8 cellular contexts compared by ENCODE assay signal in the genomic region with DNA sequence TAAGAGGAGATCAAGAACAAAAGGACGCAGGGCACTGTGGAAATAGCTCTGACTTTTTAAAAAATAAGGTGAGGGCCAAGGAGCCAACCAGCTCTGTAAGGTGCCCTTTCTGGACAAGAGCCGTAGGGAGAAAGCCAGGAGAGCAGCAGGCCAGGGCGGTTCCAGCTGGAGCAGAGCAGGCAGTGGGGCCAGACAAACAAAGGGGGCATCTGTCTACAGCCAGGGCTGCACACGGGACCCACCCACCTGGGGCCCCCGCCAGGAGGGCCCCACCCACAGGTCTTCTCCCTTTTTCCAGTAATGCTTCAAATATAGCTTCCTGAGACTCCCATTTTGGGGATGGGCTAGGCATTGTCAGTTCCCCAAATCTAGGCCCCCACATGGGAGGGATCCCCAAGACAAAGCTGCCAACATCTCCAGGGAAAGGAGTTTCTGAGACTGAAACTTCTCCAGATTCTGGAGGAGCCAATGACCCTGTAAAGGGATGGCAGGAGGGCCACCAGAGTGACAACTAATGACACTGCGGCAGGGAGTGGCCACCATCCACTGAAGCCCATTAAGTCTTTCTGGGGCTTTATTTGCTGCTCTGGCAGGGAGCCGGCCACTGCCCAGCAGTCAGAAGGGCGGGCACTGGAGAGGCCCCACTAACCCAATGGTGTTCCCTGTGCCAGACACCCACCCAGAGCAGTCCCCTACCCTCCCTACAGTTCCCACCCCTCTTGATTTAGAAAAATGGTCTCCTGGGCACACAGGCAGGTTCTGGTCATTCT. TPM values are rescaled to one million over a fixed set of nuclear protein-coding genes. Genes with fewer than 3 reads are reported as not detected.
DNase-seq lines count a peak whose midpoint lies in the region; ATAC-seq and TF ChIP-seq lines count a peak whose summit lies in the region.

No MANE protein-coding gene starts in this region.

- TF ChIP-seq EP300 in suprapubic skin (IDR thresholded peaks at IDR 0.05) = no peak

- 58% methylated on average over 8 of the region's 8 CpGs for WGBS in suprapubic skin

- intact Hi-C loops in activated CD4-positive, alpha-beta T cell treated with anti-CD3 and anti-CD28 coated beads, Interleukin-2, amount 10 ng/mL, durations not matched to agents 24 days and 14 days (cut with micrococcal nuclease) = loop anchor here (1.0 to 5.0 kb wide), 3 partner anchors 47 to 386 kb away; partner anchors contain the start of gene SPINDOC

- H3K4me3 Mint-ChIP-seq in activated CD4-positive, alpha-beta T cell treated with anti-CD3 and anti-CD28 coated beads, Interleukin-2, amount 10 ng/mL, durations not matched to agents 24 days and 14 days = peak overlapping the region; percentile 96
- peak overlapping the region; percentile 80 for H3K4me3 Mint-ChIP-seq in activated naive CD8-positive, alpha-beta T cell treated with anti-CD3 and anti-CD28 coated beads, Interleukin-2, amount 10 ng/mL, durations not matched to agents 7 days and 5 days

- no peak overlapping the region for H3K27ac ChIP-seq in suprapubic skin

- H3K36me3 Mint-ChIP-seq in activated CD4-positive, alpha-beta T cell treated with anti-CD3 and anti-CD28 coated beads, Interleukin-2, amount 10 ng/mL, durations not matched to agents 24 days and 14 days (ENCODE audit: low read depth) = no peaks in the 10 kb centered on the region
- no peaks in the 10 kb centered on the region for H3K36me3 Mint-ChIP-seq in activated naive CD8-positive, alpha-beta T cell treated with anti-CD3 and anti-CD28 coated beads, Interleukin-2, amount 10 ng/mL, durations not matched to agents 7 days and 5 days

- H3K36me3 ChIP-seq in suprapubic skin = peaks cover 4% of the 10 kb centered on the region

- H3K27me3 ChIP-seq in suprapubic skin = no peaks in the 10 kb centered on the region

- peaks cover 22% of the 10 kb centered on the region for H3K27me3 Mint-ChIP-seq in activated CD4-positive, alpha-beta T cell treated with anti-CD3 and anti-CD28 coated beads, Interleukin-2, amount 10 ng/mL, durations not matched to agents 24 days and 14 days
- peaks cover 18% of the 10 kb centered on the region for H3K27me3 Mint-ChIP-seq in activated naive CD8-positive, alpha-beta T cell treated with anti-CD3 and anti-CD28 coated beads, Interleukin-2, amount 10 ng/mL, durations not matched to agents 7 days and 5 days

- H3K27ac Mint-ChIP-seq in activated CD4-positive, alpha-beta T cell treated with anti-CD3 and anti-CD28 coated beads, Interleukin-2, amount 10 ng/mL, durations not matched to agents 24 days and 14 days = no peak overlapping the region
- no peak overlapping the region for H3K27ac Mint-ChIP-seq in activated naive CD8-positive, alpha-beta T cell treated with anti-CD3 and anti-CD28 coated beads, Interleukin-2, amount 10 ng/mL, durations not matched to agents 7 days and 5 days

- POLR2A ChIA-PET in activated naive CD8-positive, alpha-beta T cell treated with anti-CD3 and anti-CD28 coated beads, Interleukin-2, amount 10 ng/mL, durations not matched to agents 7 days and 5 days (lab: Charles Lee) = no interaction called here

- no peak for TF ChIP-seq POLR2A in suprapubic skin (IDR thresholded peaks at IDR 0.05)

- H3K4me1 ChIP-seq in suprapubic skin = peaks cover 61% of the 10 kb centered on the region

- H3K9me3 ChIP-seq in suprapubic skin = no peaks in the 10 kb centered on the region

- H3K4me3 ChIP-seq in suprapubic skin = peak overlapping the region; percentile 94

- H3K4me1 Mint-ChIP-seq in activated CD4-positive, alpha-beta T cell treated with anti-CD3 and anti-CD28 coated beads, Interleukin-2, amount 10 ng/mL, durations not matched to agents 24 days and 14 days = peaks cover 12% of the 10 kb centered on the region
- H3K4me1 Mint-ChIP-seq in activated naive CD8-positive, alpha-beta T cell treated with anti-CD3 and anti-CD28 coated beads, Interleukin-2, amount 10 ng/mL, durations not matched to agents 7 days and 5 days = peaks cover 5% of the 10 kb centered on the region

- DNase-seq in activated CD4-positive, alpha-beta T cell treated with anti-CD3 and anti-CD28 coated beads, Interleukin-2, amount 10 ng/mL, durations not matched to agents 24 days and 14 days = no peak
- DNase-seq in activated CD4-positive, alpha-beta T cell treated with anti-CD3 and anti-CD28 coated beads, Interleukin-2, amount 50 U/mL, for 48 hours = no peak
- no peak for DNase-seq in activated naive CD8-positive, alpha-beta T cell treated with anti-CD3 and anti-CD28 coated beads, Interleukin-2, amount 10 ng/mL, durations not matched to agents 7 days and 5 days
- DNase-seq in islet precursor cell (peak; percentile 58), suprapubic skin (ENCODE audit: low spot score in 2 of 2) (no peak), SHP77 treated with DMSO at 0.1 percent for 48 hours (lab: John Stamatoyannopoulos, UW) (no peak)

- no peak for ATAC-seq in activated naive CD8-positive, alpha-beta T cell treated with anti-CD3 and anti-CD28 coated beads, Interleukin-2, amount 10 ng/mL, durations not matched to agents 7 days and 5 days (ENCODE audit: low read depth)
- ATAC-seq in HG02885 (IDR thresholded peaks at IDR 0.05; ENCODE audit: poor library complexity, unreplicated experiment) = no peak
- ATAC-seq in HG03469 (IDR thresholded peaks at IDR 0.05; ENCODE audit: unreplicated experiment) = no peak

- TF ChIP-seq CTCF in suprapubic skin (IDR thresholded peaks at IDR 0.05) = no peak

- H3K9me3 Mint-ChIP-seq in activated CD4-positive, alpha-beta T cell treated with anti-CD3 and anti-CD28 coated beads, Interleukin-2, amount 10 ng/mL, durations not matched to agents 24 days and 14 days = no peaks in the 10 kb centered on the region
- H3K9me3 Mint-ChIP-seq in activated naive CD8-positive, alpha-beta T cell treated with anti-CD3 and anti-CD28 coated beads, Interleukin-2, amount 10 ng/mL, durations not matched to agents 7 days and 5 days = no peaks in the 10 kb centered on the region

RNA-seq across cellular contexts. Expression of gene ZFTA, which starts 1.9 kb away (rescaled TPM):
- total RNA-seq in activated CD4-positive, alpha-beta T cell treated with anti-CD3 and anti-CD28 coated beads, Interleukin-2, amount 10 ng/mL, durations not matched to agents 24 days and 14 days = 3.8 and 5.3 TPM in 2 replicates
- total RNA-seq in activated naive CD8-positive, alpha-beta T cell treated with anti-CD3 and anti-CD28 coated beads, Interleukin-2, amount 10 ng/mL, durations not matched to agents 7 days and 5 days = 1 to 10 TPM; 4.7 to 5.0 TPM
- 1 to 10 TPM; 3.3 to 5.0 (median 4.8) TPM for total RNA-seq in suprapubic skin

RNA-seq across cellular contexts. Expression of gene SPINDOC, which starts 46.6 kb away (rescaled TPM):
- total RNA-seq in activated CD4-positive, alpha-beta T cell treated with anti-CD3 and anti-CD28 coated beads, Interleukin-2, amount 10 ng/mL, durations not matched to agents 24 days and 14 days = 60.2 and 65.8 TPM in 2 replicates
- total RNA-seq in activated naive CD8-positive, alpha-beta T cell treated with anti-CD3 and anti-CD28 coated beads, Interleukin-2, amount 10 ng/mL, durations not matched to agents 7 days and 5 days = 10 to 100 TPM; 35.1 to 35.2 TPM
- 1 to 10 TPM; 3.9 to 9.4 (median 6.3) TPM for total RNA-seq in suprapubic skin
